ENCODE assay signal across 8 cellular contexts in the genomic region with DNA sequence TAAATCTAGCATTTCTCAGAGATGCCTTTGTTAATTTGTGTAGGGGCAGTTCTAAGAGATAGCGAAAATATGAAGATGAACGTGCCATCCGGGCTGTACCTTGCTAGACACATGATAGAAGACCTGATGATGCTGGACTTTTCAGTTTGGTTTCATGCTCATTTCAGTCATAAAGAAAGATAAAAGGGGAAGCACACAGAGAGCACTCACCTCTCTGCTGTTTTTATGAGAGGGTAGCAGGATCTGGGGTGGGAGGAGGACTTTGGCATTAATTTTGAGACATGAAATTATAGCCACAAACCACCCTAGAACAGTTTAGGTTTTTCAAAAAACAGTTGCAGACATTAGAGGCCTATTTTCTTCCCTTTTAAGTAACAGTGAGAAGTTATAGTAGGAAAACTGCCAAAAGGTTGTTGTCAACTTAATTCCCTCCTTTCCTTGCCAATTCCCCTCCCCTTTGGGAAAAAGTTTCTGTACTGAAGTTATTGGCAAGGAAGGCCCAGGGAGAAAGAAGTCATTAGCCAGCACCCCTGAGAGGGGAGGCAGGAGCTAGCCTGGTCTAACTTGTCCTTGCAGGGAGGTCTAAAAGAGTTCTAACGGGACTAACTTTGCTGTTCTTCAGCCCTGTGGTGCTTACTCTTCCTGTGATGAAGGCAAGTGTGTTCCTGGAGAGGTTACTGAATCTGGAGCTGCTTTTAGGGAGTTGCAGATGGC. TPM values are rescaled to one million over a fixed set of nuclear protein-coding genes. Genes with fewer than 3 reads are reported as not detected.
DNase-seq lines count a peak whose midpoint lies in the region; ATAC-seq, FAIRE-seq and TF ChIP-seq lines count a peak whose summit lies in the region.

No MANE protein-coding gene starts in this region.

- H3K27ac ChIP-seq in OCI-LY3 (ENCODE audit: low read length), result peak overlapping the region; percentile 98
- H3K27ac ChIP-seq in kidney (ENCODE audit: low read depth in 2 of 2, low read length in 2 of 2), result peak overlapping the region in 1 of 2 donors; percentile 67

- H3K9ac ChIP-seq in OCI-LY3 (ENCODE audit: low read length) (peak overlapping the region; percentile 93), kidney (ENCODE audit: low read length in 2 of 2) (peak overlapping the region in 1 of 2 donors; percentile 94)

- H3K4me1 ChIP-seq in OCI-LY3 (ENCODE audit: low read length) (peaks cover 46% of the 10 kb centered on the region), kidney (ENCODE audit: control insufficient read depth in 1 of 2, insufficient read depth in 1 of 2, low read depth in 1 of 2, low read length in 2 of 2) (peaks cover 7 to 18% of the 10 kb centered on the region in 2 donors)

- peaks cover 70% of the 10 kb centered on the region for H3K79me2 ChIP-seq in OCI-LY3 (ENCODE audit: low read length)

- intact Hi-C loops in left ventricle myocardium superior (cut with micrococcal nuclease) (no loop called here), kidney (cut with DNase I) (no loop called here)

- H3K4me3 Mint-ChIP-seq in type B pancreatic cell, result peak overlapping the region; percentile 97

- DNase-seq in left ventricle myocardium superior (peak; percentile 32), type B pancreatic cell (ENCODE audit: extremely low spot score, unreplicated experiment) (no peak), SW 1271 (lab: John Stamatoyannopoulos, UW) (no peak), kidney (no peak), frontal cortex (ENCODE audit: low spot score in 2 of 2) (no peak)

- H3K4me2 ChIP-seq in OCI-LY3 (ENCODE audit: low read length), result peak overlapping the region; percentile 90

- H3K36me3 ChIP-seq in OCI-LY3 (replicated peaks; ENCODE audit: low read depth, low read length) (peaks cover 20% of the 10 kb centered on the region), kidney (ENCODE audit: control insufficient read depth in 1 of 2, insufficient read depth in 2 of 2, low read length in 2 of 2) (no peaks in the 10 kb centered on the region)

- no peak for FAIRE-seq in kidney (lab: Jason Lieb, UNC)
- FAIRE-seq in frontal cortex (lab: Jason Lieb, UNC), result no peak

- H3K9me3 Mint-ChIP-seq in type B pancreatic cell, result no peaks in the 10 kb centered on the region

- H3K36me3 Mint-ChIP-seq in type B pancreatic cell, result peaks cover 3% of the 10 kb centered on the region

- no peaks in the 10 kb centered on the region for H3K27me3 Mint-ChIP-seq in type B pancreatic cell

- peaks cover 18% of the 10 kb centered on the region for H3K4me1 Mint-ChIP-seq in type B pancreatic cell (ENCODE audit: unreplicated experiment)

- no peak overlapping the region for H3K27ac Mint-ChIP-seq in type B pancreatic cell

- H3K4me3 ChIP-seq in OCI-LY3 (ENCODE audit: low read length) (peak overlapping the region; percentile 84), kidney (ENCODE audit: low read length in 2 of 2) (no peak overlapping the region)

- no peak overlapping the region for H2AFZ ChIP-seq in OCI-LY3 (ENCODE audit: low read depth, low read length)

- peaks cover 9% of the 10 kb centered on the region; the same call in 1 of the 2 replicates for H4K20me1 ChIP-seq in OCI-LY3 (ENCODE audit: insufficient read depth, low read length)

- ATAC-seq in GM18861 (IDR thresholded peaks at IDR 0.05; ENCODE audit: unreplicated experiment) (peak; percentile 70), HG02571 (IDR thresholded peaks at IDR 0.05; ENCODE audit: unreplicated experiment) (peak; percentile 71), left ventricle myocardium superior (peak; percentile 22)

- H3K9me3 ChIP-seq in OCI-LY3 (ENCODE audit: insufficient read depth, low read length) (no peaks in the 10 kb centered on the region), kidney (ENCODE audit: control insufficient read depth in 1 of 2, low read length in 2 of 2) (no peaks in the 10 kb centered on the region)

- TF ChIP-seq CTCF in OCI-LY3 (IDR thresholded peaks at IDR 0.05; ENCODE audit: low read depth, low read length) (no peak), type B pancreatic cell (conservative IDR thresholded peaks at IDR 0.05) (no peak), kidney (IDR thresholded peaks at IDR 0.05; ENCODE audit: borderline replicate concordance, extremely low read depth, insufficient read depth) (no peak)

- no peaks in the 10 kb centered on the region for H3K27me3 ChIP-seq in OCI-LY3 (ENCODE audit: low read depth, low read length)

RNA-seq across cellular contexts. Expression of gene ST7, which starts 2.7 kb away (rescaled TPM):
- total RNA-seq in left ventricle myocardium superior (31.4 TPM), type B pancreatic cell (ENCODE audit: low replicate concordance) (18.2 and 25.0 TPM in 2 replicates), kidney (21.5 TPM), frontal cortex (69.7 TPM)
- polyA plus RNA-seq in kidney (ENCODE audit: insufficient read depth, low read depth, low replicate concordance), result 29.8 TPM
